22 cellular contexts compared by ENCODE assay signal in the genomic region with DNA sequence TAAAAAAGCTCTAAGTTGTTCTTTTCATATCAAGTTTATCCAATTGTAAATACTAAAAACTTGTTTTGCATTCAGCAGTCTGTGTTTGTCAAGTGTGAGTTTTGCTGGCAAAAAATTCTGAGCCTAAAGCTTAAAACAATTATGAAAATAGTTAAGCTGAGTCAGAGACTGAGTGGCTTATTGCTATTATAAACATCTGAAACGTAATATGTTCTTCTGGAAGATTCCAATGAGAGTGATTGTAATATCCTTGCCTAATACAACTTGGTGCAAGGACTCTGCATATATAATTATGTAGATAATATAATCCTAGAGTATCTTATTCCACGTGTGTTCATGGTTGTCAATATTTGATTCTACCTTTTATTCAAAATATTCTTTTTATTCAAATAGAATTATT.
"Had no signal": no experiment of that assay in that cellular context is flagged by ENCODE, and none has a peak within 500 bp of the region (broad histone marks: within the 10 kb centered on the region; RNA-seq: fewer than 3 reads in every experiment).

No MANE protein-coding gene starts in this region.

- H3K9ac ChIP-seq: neural progenitor cell had no signal

- H3K4me2 ChIP-seq: neural progenitor cell had no signal

- H3K27me3 ChIP-seq: body of pancreas, cardiac muscle cell, heart right ventricle, neural progenitor cell, sigmoid colon, transverse colon had no signal

- DNase-seq: activated CD4-positive, alpha-beta memory T cell treated with anti-CD3 and anti-CD28 coated beads for 36 hours; activated CD4-positive, alpha-beta T cell treated with anti-CD3 and anti-CD28 coated beads for 4 hours; activated CD4-positive, CD25-positive, alpha-beta regulatory T cell; activated effector memory CD4-positive, alpha-beta T cell treated with Interleukin-2 at 50 U/mL for 16 hours; activated naive CD4-positive, alpha-beta T cell treated with anti-CD3 and anti-CD28 coated beads for 36 hours; activated naive CD8-positive, alpha-beta T cell treated with anti-CD3 and anti-CD28 coated beads, Interleukin-2, amount 10 ng/mL, durations not matched to agents 7 days and 5 days; activated T-cell treated with anti-CD3 and anti-CD28 coated beads, Interleukin-2, amount 50 U/mL, for 72 hours; body of pancreas; effector CD4-positive, alpha-beta T cell; heart right ventricle; kidney; naive thymus-derived CD4-positive, alpha-beta T cell; retina; sigmoid colon; stimulated activated CD4-positive, alpha-beta T cell treated with anti-CD3 and anti-CD28 coated beads, Interleukin-2, amount 100 ng/mL, for 48 hours; stimulated activated CD8-positive, alpha-beta memory T cell treated with anti-CD3 and anti-CD28 coated beads, Interleukin-4, amount 100 ng/mL, for 48 hours; stimulated activated naive B cell treated with anti-CD40 and anti-IgM and Interleukin-4, amounts not matched to agents 10 μg/mL and 1 μg/mL and 100 μg/mL, for 72 hours; T-helper 1 cell; transverse colon had no signal

- H3K4me3 ChIP-seq: body of pancreas, cardiac muscle cell, heart right ventricle, lung, neural progenitor cell, sigmoid colon, transverse colon had no signal

- H3K36me3 ChIP-seq: cardiac muscle cell, neural progenitor cell, transverse colon had no signal

- H3K4me1 ChIP-seq: body of pancreas, heart right ventricle, neural progenitor cell, sigmoid colon had no signal

- H3K27ac ChIP-seq: body of pancreas, cardiac muscle cell, heart right ventricle, neural progenitor cell, sigmoid colon had no signal

- H2AFZ ChIP-seq: neural progenitor cell had no signal

- H3K9me3 ChIP-seq: body of pancreas, heart right ventricle, sigmoid colon, transverse colon had no signal
